ENCODE assay signal across 22 cellular contexts in genomic region chr22:41050873-41051272, GRCh38. TPM values are rescaled to one million over a fixed set of nuclear protein-coding genes. Genes with fewer than 3 reads are reported as not detected.
DNase-seq lines count a peak whose midpoint lies in the region; ATAC-seq, FAIRE-seq and TF ChIP-seq lines count a peak whose summit lies in the region.
"Had no signal": no experiment of that assay in that cellular context is flagged by ENCODE, and none has a peak within 500 bp of the region (broad histone marks: within the 10 kb centered on the region; RNA-seq: fewer than 3 reads in every experiment).

No MANE protein-coding gene starts in this region.

- H3K79me2 ChIP-seq in HepG2 (ENCODE audit: insufficient read depth, low read length), result no peaks in the 10 kb centered on the region

- no peak for TF ChIP-seq RAD21 in HepG2 (CRISPR knock-in tag; IDR thresholded peaks at IDR 0.05)

- H3K36me3 ChIP-seq in HepG2 (replicated peaks in 1 of 2; ENCODE audit: control insufficient read depth in 1 of 2, insufficient read depth in 2 of 2, low read length in 2 of 2), result no peaks in the 10 kb centered on the region
- H3K36me3 ChIP-seq in right lobe of liver, result no peaks in the 10 kb centered on the region
- H3K36me3 ChIP-seq: SJSA1 had no signal

- ATAC-seq in HepG2, result no peak
- no peak for ATAC-seq in right lobe of liver
- no peak for ATAC-seq in GM21360 (IDR thresholded peaks at IDR 0.05; ENCODE audit: unreplicated experiment)
- no peak for ATAC-seq in HG03095 (IDR thresholded peaks at IDR 0.05; ENCODE audit: unreplicated experiment)

- H2AFZ ChIP-seq in HepG2 (ENCODE audit: low read length), result no peak overlapping the region

- DNase-seq in HepG2 (ENCODE audit: low spot score) (no peak), right lobe of liver (no peak), chondrocyte (ENCODE audit: low spot score) (no peak), fibroblast of villous mesenchyme (ENCODE audit: low read depth) (peak; percentile 5), NCI-H2029 treated with DMSO at 0.1 percent for 48 hours (lab: John Stamatoyannopoulos, UW) (no peak), dedifferentiated amniotic fluid mesenchymal stem cell (ENCODE audit: extremely low spot score) (no peak)
- DNase-seq: Calu3; CD4-positive, CD25-positive, alpha-beta regulatory T cell; GOT3; Kasumi-1; NCI-H1417; NCI-H2081; NCI-H226; NCI-H69 had no signal

- H3K4me1 ChIP-seq in HepG2 (ENCODE audit: insufficient read depth, low read length) (peaks cover 46% of the 10 kb centered on the region), right lobe of liver (no peaks in the 10 kb centered on the region)

- no TSS peak for BruUV-seq in HepG2 (replicated peaks; lab: Mats Ljungman, UMichigan)

- H3K27ac ChIP-seq in HepG2 (ENCODE audit: extremely low read length, insufficient read depth, low read length) (no peak overlapping the region), right lobe of liver (no peak overlapping the region)
- H3K27ac ChIP-seq: 22Rv1, RWPE1, SJSA1 had no signal

- H3K4me3 ChIP-seq in HepG2 (replicated peaks in 1 of 3; ENCODE audit: insufficient read depth in 1 of 3, low read depth in 2 of 3, low read length in 3 of 3) (no peak overlapping the region), right lobe of liver (no peak overlapping the region), fibroblast of villous mesenchyme (ENCODE audit: low read depth, low read length) (no peak overlapping the region)
- H3K4me3 ChIP-seq: SJSA1 had no signal

- TF ChIP-seq EP300 in HepG2 (IDR thresholded peaks at IDR 0.05; ENCODE audit: low read depth in 2 of 2, low read length in 2 of 2) (no peak), HepG2 (CRISPR knock-in tag; IDR thresholded peaks at IDR 0.05; ENCODE audit: borderline replicate concordance) (no peak)

- in situ Hi-C loops in HepG2 (cut with HindIII; ENCODE audit: extremely low pct_ligation_motif_present, low pct_unique_long_range_greater_than_20kb), result no loop called here

- H3K9ac ChIP-seq in HepG2 (ENCODE audit: insufficient read depth, low read depth, low read length), result no peak overlapping the region

- intact Hi-C loops in HepG2 (cut with micrococcal nuclease; ENCODE audit: unreplicated experiment), result no loop called here
- intact Hi-C loops in right lobe of liver (cut with DNase I), result no loop called here

- POLR2A ChIA-PET in HepG2 (lab: Yijun Ruan, JAX), result interaction anchor here (3.1 kb wide), 1 partner anchor 28 kb away, joined by 11 read pairs; no protein-coding TSS in a partner anchor

- no peak overlapping the region for H3K27ac Mint-ChIP-seq in chondrocyte (ENCODE audit: unreplicated experiment)
- H3K27ac Mint-ChIP-seq: CD4-positive, CD25-positive, alpha-beta regulatory T cell had no signal

- no peaks in the 10 kb centered on the region for H4K20me1 ChIP-seq in HepG2 (ENCODE audit: insufficient read depth, low read length)

- 29% methylated on average over 2 of the region's 2 CpGs for WGBS in HepG2 (ENCODE audit: low lambda C conversion rate)
- 84% methylated on average over 2 of the region's 2 CpGs for WGBS in right lobe of liver (ENCODE audit: insufficient coverage, low coverage, low lambda C conversion rate, missing lambda C conversion rate)

- no peaks in the 10 kb centered on the region for H3K27me3 Mint-ChIP-seq in chondrocyte (ENCODE audit: low read depth)
- H3K27me3 Mint-ChIP-seq: CD4-positive, CD25-positive, alpha-beta regulatory T cell had no signal

- no peaks in the 10 kb centered on the region for H3K36me3 Mint-ChIP-seq in chondrocyte (ENCODE audit: low read depth)
- H3K36me3 Mint-ChIP-seq: CD4-positive, CD25-positive, alpha-beta regulatory T cell had no signal

- no peak for FAIRE-seq in HepG2 (lab: Jason Lieb, UNC)
- FAIRE-seq: G401.6, GM12892, GM19239 had no signal

- TF ChIP-seq CTCF in HepG2 (CRISPR knock-in tag; IDR thresholded peaks at IDR 0.05) (no peak), right lobe of liver (IDR thresholded peaks at IDR 0.05) (no peak), chondrocyte (IDR thresholded peaks at IDR 0.05) (peak; percentile 40), fibroblast of villous mesenchyme (IDR thresholded peaks at IDR 0.05; ENCODE audit: insufficient read depth, low read depth, low read length) (peak; percentile 26)

- no peaks in the 10 kb centered on the region; a peak in 1 of 5 replicates for H3K27me3 ChIP-seq in HepG2 (ENCODE audit: control insufficient read depth in 1 of 2, insufficient read depth in 2 of 2, low read length in 2 of 2)
- H3K27me3 ChIP-seq in right lobe of liver, result no peaks in the 10 kb centered on the region
- H3K27me3 ChIP-seq: SJSA1 had no signal

- no peak overlapping the region for H3K4me2 ChIP-seq in HepG2 (ENCODE audit: low read depth, low read length)

- TF ChIP-seq POLR2A in HepG2 (IDR thresholded peaks at IDR 0.05; ENCODE audit: insufficient read depth in 1 of 2, low read depth in 2 of 2, low read length in 2 of 2) (no peak), right lobe of liver (IDR thresholded peaks at IDR 0.05) (no peak)

- H3K4me3 Mint-ChIP-seq in chondrocyte (ENCODE audit: unreplicated experiment), result no peak overlapping the region
- H3K4me3 Mint-ChIP-seq: CD4-positive, CD25-positive, alpha-beta regulatory T cell had no signal

- H3K9me3 ChIP-seq in HepG2 (ENCODE audit: low read length) (no peaks in the 10 kb centered on the region), right lobe of liver (no peaks in the 10 kb centered on the region)
- H3K9me3 ChIP-seq: SJSA1 had no signal

- peaks cover 14% of the 10 kb centered on the region for H3K4me1 Mint-ChIP-seq in chondrocyte (ENCODE audit: low read depth)

- no peaks in the 10 kb centered on the region for H3K9me3 Mint-ChIP-seq in chondrocyte (ENCODE audit: low read depth)

- CTCF ChIA-PET in HepG2 (lab: Yijun Ruan, JAX; ENCODE audit: low intra/inter-chr PET ratio, low total read pairs), result no interaction called here

TF ChIP-seq in HepG2, 621 proteins besides CTCF, POLR2A, EP300 and RAD21:
- TF ChIP-seq KDM3A (CRISPR knock-in tag; IDR thresholded peaks at IDR 0.05; ENCODE audit: low read depth), result no peak
- TF ChIP-seq ZNF772 (CRISPR knock-in tag; IDR thresholded peaks at IDR 0.05), result no peak
- peak; percentile 90 for TF ChIP-seq TEAD3 (CRISPR knock-in tag; optimal IDR thresholded peaks at IDR 0.05; ENCODE audit: borderline replicate concordance)
TF ChIP-seq in HepG2: peak in this region for 1.

RNA-seq across cellular contexts. Expression of gene EP300, which starts 41.5 kb away (rescaled TPM):
- total RNA-seq in HepG2 (2016; rRNA removed; fragmentation: Illumina TruSeq; extraction: Trizol), result 14.9 and 30.9 TPM in 2 replicates
- 22.1 and 25.3 TPM in 2 replicates for total RNA-seq in HepG2 (2016; cell fraction: cytosol; rRNA removed; fragmentation: Illumina TruSeq; extraction: Trizol; ENCODE audit: low read depth)
- 14.4 and 25.6 TPM in 2 replicates for total RNA-seq in HepG2 (2016; cell fraction: insoluble cytoplasmic fraction; rRNA removed; fragmentation: Illumina TruSeq; extraction: Trizol)
- 15.9 and 22.0 TPM in 2 replicates for total RNA-seq in HepG2 (2016; cell fraction: membrane; rRNA removed; fragmentation: Illumina TruSeq; extraction: Trizol)
- total RNA-seq in HepG2 (2016; cell fraction: nucleus; rRNA removed; fragmentation: Illumina TruSeq; extraction: Trizol), result 38.0 and 49.0 TPM in 2 replicates
- 13.6 and 15.3 TPM in 2 replicates for polyA plus RNA-seq in HepG2 (2011; rRNA removed)
- 5.2 and 8.5 TPM in 2 replicates for polyA plus RNA-seq in HepG2 (2011; cell fraction: cytosol; rRNA removed)
- 33.5 and 39.2 TPM in 2 replicates for polyA plus RNA-seq in HepG2 (2011; cell fraction: nucleus; rRNA removed)
- polyA plus RNA-seq in HepG2 (2012), result 29.8 and 32.4 TPM in 2 replicates
- polyA plus RNA-seq in HepG2 (2016; cell fraction: cytosol; fragmentation: Illumina TruSeq; extraction: Trizol; ENCODE audit: low read depth), result 0.42 and 0.45 TPM in 2 replicates
- 10.3 and 16.2 TPM in 2 replicates for polyA plus RNA-seq in HepG2 (2016; cell fraction: insoluble cytoplasmic fraction; fragmentation: Illumina TruSeq; extraction: Trizol; ENCODE audit: low read depth)
- polyA plus RNA-seq in HepG2 (2016; cell fraction: membrane; fragmentation: Illumina TruSeq; extraction: Trizol; ENCODE audit: low read depth), result 1.1 and 1.3 TPM in 2 replicates
- 42.6 and 45.3 TPM in 2 replicates for polyA plus RNA-seq in HepG2 (2016; cell fraction: nucleus; fragmentation: Illumina TruSeq; extraction: Trizol; ENCODE audit: insufficient read depth, low read depth)
- 49.2 and 106 TPM in 2 replicates for polyA minus RNA-seq in HepG2 (2011; rRNA and poly(A)+ RNA removed; ENCODE audit: low replicate concordance)
- 35.1 and 35.6 TPM in 2 replicates for polyA minus RNA-seq in HepG2 (2011; cell fraction: cytosol; rRNA and poly(A)+ RNA removed)
- polyA minus RNA-seq in HepG2 (2011; cell fraction: nucleus; rRNA and poly(A)+ RNA removed), result 77.9 and 102 TPM in 2 replicates
- 100 to 1,000 TPM in 1 of 6 experiments, 10 to 100 TPM in 5; 23.1 to 121 (median 31.3) TPM for total RNA-seq in right lobe of liver
- total RNA-seq in chondrocyte, result 53.1 to 58.1 TPM (median 57.8 TPM) in 3 replicates
- total RNA-seq in fibroblast of villous mesenchyme, result 45.4 and 73.8 TPM in 2 replicates

Comparison
In these comparisons a context has a peak if more than half of its experiments do, and no peak if none do; other contexts are left out.
1. CTCF ChIP-seq: peak in chondrocyte (single experiment) and fibroblast of villous mesenchyme (single experiment); none in HepG2 (single experiment) and right lobe of liver (0 of 4).